In the genomic region with DNA sequence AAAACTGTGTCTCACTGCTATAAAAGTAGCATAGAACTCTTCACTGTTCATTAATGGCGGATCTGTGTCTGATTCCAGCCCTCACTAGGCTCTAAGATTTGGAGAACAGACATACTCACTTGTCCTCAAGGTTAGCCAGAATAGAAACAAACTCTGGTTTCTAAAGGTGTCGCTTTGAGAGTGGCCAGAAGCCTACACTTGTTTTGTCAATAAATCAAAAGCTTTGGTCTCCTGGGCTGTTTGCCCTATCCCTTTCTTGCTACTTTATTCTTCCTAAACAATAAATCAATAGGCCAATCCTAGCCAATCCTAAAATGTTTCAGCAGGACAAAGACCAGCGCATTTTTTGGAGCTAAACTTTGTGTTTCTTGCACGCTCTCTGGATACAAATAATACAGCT, we compare ENCODE assay signal across 32 cellular contexts.
"Had no signal": no experiment of that assay in that cellular context is flagged by ENCODE, and none has a peak within 500 bp of the region (broad histone marks: within the 10 kb centered on the region; RNA-seq: fewer than 3 reads in every experiment).

No MANE protein-coding gene starts in this region.

- H3K4me1 Mint-ChIP-seq: activated CD4-positive, alpha-beta T cell treated with anti-CD3 and anti-CD28 coated beads for 36 hours; activated CD4-positive, alpha-beta T cell treated with anti-CD3 and anti-CD28 coated beads, Interleukin-2, amount 10 ng/mL, durations not matched to agents 24 days and 14 days; central memory CD8-positive, alpha-beta T cell; endodermal cell; T-helper 17 cell had no signal

- DNase-seq: activated CD4-positive, alpha-beta memory T cell treated with anti-CD3 and anti-CD28 coated beads for 36 hours; activated CD4-positive, alpha-beta T cell treated with anti-CD3 and anti-CD28 coated beads for 36 hours; activated CD4-positive, alpha-beta T cell treated with anti-CD3 and anti-CD28 coated beads, Interleukin-2, amount 10 ng/mL, durations not matched to agents 24 days and 14 days; activated CD4-positive, CD25-positive, alpha-beta regulatory T cell; activated CD4-positive, CD25-positive, alpha-beta regulatory T cell treated with anti-CD3 and anti-CD28 coated beads, Interleukin-2, amount 50 U/mL, for 72 hours; activated CD8-positive, alpha-beta memory T cell treated with anti-CD3 and anti-CD28 coated beads, Interleukin-2, amount 10 ng/mL, durations not matched to agents 7 days and 5 days; activated CD8-positive, alpha-beta memory T cell treated with anti-CD3 and anti-CD28 coated beads, Interleukin-2, amount 50 U/mL, for 4 hours; activated CD8-positive, alpha-beta T cell treated with anti-CD3 and anti-CD28 coated beads, Interleukin-2, amount 10 ng/mL, durations not matched to agents 7 days and 5 days; activated gamma-delta T cell; activated naive CD4-positive, alpha-beta T cell treated with anti-CD3 and anti-CD28 coated beads, Interleukin-2, amount 50 U/mL, for 16 hours; activated naive CD4-positive, alpha-beta T cell treated with Interleukin-2 at 50 U/mL for 16 hours; activated T-cell treated with anti-CD3 and anti-CD28 coated beads for 4 hours; activated T-cell treated with anti-CD3 and anti-CD28 coated beads, Interleukin-2, amount 50 U/mL, for 24 hours; activated T-cell treated with anti-CD3 and anti-CD28 coated beads, Interleukin-2, amount 50 U/mL, for 72 hours; amniotic stem cell; anterior cingulate cortex; brain microvascular endothelial cell; dorsolateral prefrontal cortex; effector memory CD4-positive, alpha-beta T cell; endodermal cell; foreskin fibroblast; glutamatergic neuron; heart left ventricle; T-helper 1 cell; T-helper 17 cell; T1000 had no signal

- H3K36me3 ChIP-seq: brain microvascular endothelial cell, heart left ventricle had no signal

- H3K27ac ChIP-seq: brain microvascular endothelial cell, coronary artery, dorsolateral prefrontal cortex, heart left ventricle had no signal

- H3K9me3 Mint-ChIP-seq: endodermal cell had no signal

- H3K36me3 Mint-ChIP-seq: activated CD4-positive, alpha-beta memory T cell treated with anti-CD3 and anti-CD28 coated beads for 36 hours; activated CD8-positive, alpha-beta memory T cell treated with anti-CD3 and anti-CD28 coated beads, Interleukin-2, amount 10 ng/mL, durations not matched to agents 7 days and 5 days; activated naive CD8-positive, alpha-beta T cell had no signal

- H3K4me3 ChIP-seq: coronary artery, dorsolateral prefrontal cortex, heart left ventricle had no signal

- H3K27ac Mint-ChIP-seq: activated CD4-positive, alpha-beta memory T cell treated with anti-CD3 and anti-CD28 coated beads for 36 hours; activated CD4-positive, alpha-beta T cell treated with anti-CD3 and anti-CD28 coated beads for 36 hours; activated CD4-positive, alpha-beta T cell treated with anti-CD3 and anti-CD28 coated beads, Interleukin-2, amount 10 ng/mL, durations not matched to agents 24 days and 14 days; activated CD8-positive, alpha-beta memory T cell treated with anti-CD3 and anti-CD28 coated beads, Interleukin-2, amount 10 ng/mL, durations not matched to agents 7 days and 5 days; activated CD8-positive, alpha-beta T cell treated with anti-CD3 and anti-CD28 coated beads, Interleukin-2, amount 10 ng/mL, durations not matched to agents 7 days and 5 days; activated naive CD8-positive, alpha-beta T cell; activated T-cell treated with anti-CD3 and anti-CD28 coated beads, Interleukin-2, amount 50 U/mL, for 24 hours; activated T-cell treated with anti-CD3 and anti-CD28 coated beads, Interleukin-2, amount 50 U/mL, for 72 hours; dendritic cell treated with granulocyte-macrophage colony-stimulating factor and Interleukin-4, amounts not matched to agents 40 ng/mL and 50 ng/mL, for 4 days; endodermal cell; T-helper 17 cell; T-helper 2 cell treated with Interferon-gamma antibody and Interleukin-4, amounts not matched to agents 5 μg/mL and 100 μg/mL, for 36 hours had no signal

- H3K4me1 ChIP-seq: heart left ventricle had no signal

- H3K27me3 ChIP-seq: brain microvascular endothelial cell, dorsolateral prefrontal cortex, heart left ventricle had no signal

- H3K4me3 Mint-ChIP-seq: activated CD4-positive, alpha-beta memory T cell treated with anti-CD3 and anti-CD28 coated beads for 36 hours; activated CD4-positive, alpha-beta T cell treated with anti-CD3 and anti-CD28 coated beads for 36 hours; activated CD4-positive, alpha-beta T cell treated with anti-CD3 and anti-CD28 coated beads, Interleukin-2, amount 10 ng/mL, durations not matched to agents 24 days and 14 days; activated CD8-positive, alpha-beta memory T cell treated with anti-CD3 and anti-CD28 coated beads, Interleukin-2, amount 10 ng/mL, durations not matched to agents 7 days and 5 days; activated CD8-positive, alpha-beta T cell treated with anti-CD3 and anti-CD28 coated beads, Interleukin-2, amount 10 ng/mL, durations not matched to agents 7 days and 5 days; activated naive CD8-positive, alpha-beta T cell; activated T-cell treated with anti-CD3 and anti-CD28 coated beads, Interleukin-2, amount 50 U/mL, for 24 hours; activated T-cell treated with anti-CD3 and anti-CD28 coated beads, Interleukin-2, amount 50 U/mL, for 72 hours; central memory CD8-positive, alpha-beta T cell; dendritic cell treated with granulocyte-macrophage colony-stimulating factor and Interleukin-4, amounts not matched to agents 40 ng/mL and 50 ng/mL, for 4 days; endodermal cell; T-helper 17 cell; T-helper 2 cell treated with Interferon-gamma antibody and Interleukin-4, amounts not matched to agents 5 μg/mL and 100 μg/mL, for 36 hours had no signal

- ATAC-seq: activated CD4-positive, alpha-beta T cell treated with anti-CD3 and anti-CD28 coated beads for 36 hours; activated CD8-positive, alpha-beta memory T cell treated with anti-CD3 and anti-CD28 coated beads, Interleukin-2, amount 10 ng/mL, durations not matched to agents 7 days and 5 days; activated CD8-positive, alpha-beta T cell treated with anti-CD3 and anti-CD28 coated beads, Interleukin-2, amount 10 ng/mL, durations not matched to agents 7 days and 5 days; activated T-cell treated with anti-CD3 and anti-CD28 coated beads, Interleukin-2, amount 50 U/mL, for 72 hours; esophagus mucosa; heart left ventricle; T-helper 17 cell had no signal

- H3K27me3 Mint-ChIP-seq: activated CD4-positive, alpha-beta memory T cell treated with anti-CD3 and anti-CD28 coated beads for 36 hours; activated CD4-positive, alpha-beta T cell treated with anti-CD3 and anti-CD28 coated beads for 36 hours; activated CD4-positive, alpha-beta T cell treated with anti-CD3 and anti-CD28 coated beads, Interleukin-2, amount 10 ng/mL, durations not matched to agents 24 days and 14 days; activated CD8-positive, alpha-beta memory T cell treated with anti-CD3 and anti-CD28 coated beads, Interleukin-2, amount 10 ng/mL, durations not matched to agents 7 days and 5 days; activated naive CD8-positive, alpha-beta T cell; activated T-cell treated with anti-CD3 and anti-CD28 coated beads, Interleukin-2, amount 50 U/mL, for 24 hours; central memory CD8-positive, alpha-beta T cell; dendritic cell treated with granulocyte-macrophage colony-stimulating factor and Interleukin-4, amounts not matched to agents 40 ng/mL and 50 ng/mL, for 4 days; T-helper 17 cell had no signal
